ENCODE assay signal across 10 cellular contexts in the genomic region with DNA sequence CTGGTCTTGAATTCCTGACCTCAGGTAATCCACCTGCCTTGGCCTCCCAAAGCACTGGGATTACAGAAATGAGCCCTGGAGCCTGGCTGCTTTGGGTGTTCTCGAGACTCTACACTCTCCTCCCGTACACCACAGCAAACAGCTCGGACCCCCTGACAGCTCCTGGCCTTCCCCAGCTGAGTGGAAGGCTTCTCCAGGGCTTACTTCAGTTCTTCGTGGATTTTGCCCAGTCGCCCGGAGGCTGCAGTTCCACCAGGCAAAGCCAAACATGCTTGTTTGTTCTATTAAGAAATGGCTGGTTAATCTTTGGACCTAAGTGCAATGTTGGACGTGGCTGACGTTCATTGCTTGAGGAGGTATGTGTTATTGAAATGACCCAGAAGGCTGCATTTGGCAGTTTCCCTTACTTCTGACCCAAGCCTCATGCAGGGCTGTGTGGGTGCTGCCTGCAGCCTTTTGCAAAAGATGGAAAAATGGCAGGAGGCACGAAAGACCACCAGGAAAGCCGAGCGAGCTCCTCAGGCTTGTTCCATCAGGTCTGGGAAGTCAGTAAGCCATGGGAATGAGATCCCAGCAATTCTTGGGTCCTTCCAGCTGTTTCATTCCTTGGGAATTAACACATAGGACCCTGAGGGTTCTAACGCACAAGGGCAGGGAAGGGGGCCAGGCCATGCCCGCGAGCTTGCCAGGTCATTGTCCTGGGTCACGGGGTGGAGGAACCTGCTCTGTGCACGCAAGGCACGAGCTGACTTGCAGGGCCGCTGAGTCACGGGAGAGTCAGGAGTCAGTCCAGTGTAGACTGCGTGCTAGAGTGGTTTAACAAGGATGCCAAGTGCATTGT. TPM values are rescaled to one million over a fixed set of nuclear protein-coding genes. Genes with fewer than 3 reads are reported as not detected.
DNase-seq lines count a peak whose midpoint lies in the region; ATAC-seq, FAIRE-seq and TF ChIP-seq lines count a peak whose summit lies in the region.
"Had no signal": no experiment of that assay in that cellular context is flagged by ENCODE, and none has a peak within 500 bp of the region (broad histone marks: within the 10 kb centered on the region; RNA-seq: fewer than 3 reads in every experiment).

No MANE protein-coding gene starts in this region.

- no peaks in the 10 kb centered on the region for H3K9me3 Mint-ChIP-seq in IgD-negative memory B cell
- H3K9me3 Mint-ChIP-seq in naive thymus-derived CD8-positive, alpha-beta T cell: no peaks in the 10 kb centered on the region
- H3K9me3 Mint-ChIP-seq: activated CD4-positive, alpha-beta T cell treated with anti-CD3 and anti-CD28 coated beads, Interleukin-2, amount 10 ng/mL, durations not matched to agents 24 days and 14 days had no signal

- TF ChIP-seq POLR2A in right lobe of liver (IDR thresholded peaks at IDR 0.05): peak; percentile 60

- no peak overlapping the region for H3K4me3 ChIP-seq in bronchial epithelial cell (ENCODE audit: low read depth, low read length)
- H3K4me3 ChIP-seq in right lobe of liver: peak overlapping the region in 2 of 3 donors; percentile 15 to 23

- DNase-seq in AG08395 (ENCODE audit: low spot score) (peak; percentile 83), bronchial epithelial cell (ENCODE audit: low read depth) (peak; percentile 99), right lobe of liver (peak; percentile 71 to 90 (median 88)), NCI-H2029 treated with DMSO at 0.1 percent for 48 hours (lab: John Stamatoyannopoulos, UW) (no peak)
- no peak for DNase-seq in naive thymus-derived CD8-positive, alpha-beta T cell
- no peak for DNase-seq in activated CD4-positive, alpha-beta T cell treated with anti-CD3 and anti-CD28 coated beads for 4 hours
- DNase-seq: activated CD4-positive, alpha-beta T cell treated with anti-CD3 and anti-CD28 coated beads, Interleukin-2, amount 10 ng/mL, durations not matched to agents 24 days and 14 days; KBM-7 had no signal

- H3K36me3 ChIP-seq in bronchial epithelial cell (ENCODE audit: control insufficient read depth, insufficient read depth, low read length): no peaks in the 10 kb centered on the region
- H3K36me3 ChIP-seq in right lobe of liver: no peaks in the 10 kb centered on the region

- peak overlapping the region; percentile 89 to 98 (median 92) for H3K27ac ChIP-seq in right lobe of liver

- no peak for TF ChIP-seq CTCF in bronchial epithelial cell (IDR thresholded peaks at IDR 0.05; ENCODE audit: insufficient read depth, low read length, severe bottlenecking)
- TF ChIP-seq CTCF in right lobe of liver (IDR thresholded peaks at IDR 0.05): no peak

- no peaks in the 10 kb centered on the region for H3K9me3 ChIP-seq in right lobe of liver

- H3K4me3 Mint-ChIP-seq in IgD-negative memory B cell: no peak overlapping the region
- no peak overlapping the region for H3K4me3 Mint-ChIP-seq in naive thymus-derived CD8-positive, alpha-beta T cell
- H3K4me3 Mint-ChIP-seq: activated CD4-positive, alpha-beta T cell treated with anti-CD3 and anti-CD28 coated beads, Interleukin-2, amount 10 ng/mL, durations not matched to agents 24 days and 14 days had no signal

- 21% methylated on average over 6 of the region's 20 CpGs for WGBS in right lobe of liver (ENCODE audit: insufficient coverage, low coverage, low lambda C conversion rate, missing lambda C conversion rate)

- peaks cover 0 to 44% (median 17%) of the 10 kb centered on the region in 4 donors for H3K4me1 ChIP-seq in right lobe of liver

- FAIRE-seq in bronchial epithelial cell (lab: Jason Lieb, UNC): peak; percentile 83

- H3K27me3 Mint-ChIP-seq in IgD-negative memory B cell: peaks cover under 1% of the 10 kb centered on the region
- H3K27me3 Mint-ChIP-seq in naive thymus-derived CD8-positive, alpha-beta T cell: no peaks in the 10 kb centered on the region

- intact Hi-C loops in right lobe of liver (cut with DNase I): loop anchor here in 1 of 2 donors (10.0 kb wide), 1 partner anchor 45 kb away; no protein-coding TSS in a partner anchor

- H3K36me3 Mint-ChIP-seq in IgD-negative memory B cell: no peaks in the 10 kb centered on the region
- H3K36me3 Mint-ChIP-seq in naive thymus-derived CD8-positive, alpha-beta T cell: no peaks in the 10 kb centered on the region

- peaks cover 0 to 2% (median 0%) of the 10 kb centered on the region in 3 donors for H3K4me1 Mint-ChIP-seq in IgD-negative memory B cell
- no peaks in the 10 kb centered on the region for H3K4me1 Mint-ChIP-seq in naive thymus-derived CD8-positive, alpha-beta T cell

- peak overlapping the region in 2 of 3 donors; percentile 76 to 81 for H3K27ac Mint-ChIP-seq in IgD-negative memory B cell
- H3K27ac Mint-ChIP-seq in naive thymus-derived CD8-positive, alpha-beta T cell: no peak overlapping the region
- H3K27ac Mint-ChIP-seq: activated CD4-positive, alpha-beta T cell treated with anti-CD3 and anti-CD28 coated beads, Interleukin-2, amount 10 ng/mL, durations not matched to agents 24 days and 14 days had no signal

- POLR2A ChIA-PET in naive thymus-derived CD8-positive, alpha-beta T cell (lab: Charles Lee): interaction anchor here (1.2 kb wide), 1 partner anchor 17 kb away, joined by 3 read pairs; no protein-coding TSS in a partner anchor

- no peaks in the 10 kb centered on the region for H3K27me3 ChIP-seq in bronchial epithelial cell (ENCODE audit: control insufficient read depth, insufficient read depth, low read length)
- no peaks in the 10 kb centered on the region for H3K27me3 ChIP-seq in right lobe of liver

- ATAC-seq in right lobe of liver: peak; percentile 60 to 75 (median 64)
- no peak for ATAC-seq in naive thymus-derived CD8-positive, alpha-beta T cell
- no peak for ATAC-seq in HG02678 (IDR thresholded peaks at IDR 0.05; ENCODE audit: unreplicated experiment)

RNA-seq across cellular contexts. Expression of gene KLHDC4, which starts 23.9 kb away (rescaled TPM):
- 18.7 TPM for polyA plus RNA-seq in IgD-negative memory B cell
- total RNA-seq in bronchial epithelial cell (27.7 and 30.8 TPM in 2 replicates), right lobe of liver (10 to 100 TPM; 11.6 to 22.7 (median 14.4) TPM)
- total RNA-seq in naive thymus-derived CD8-positive, alpha-beta T cell: 100 to 1,000 TPM; 117 to 121 TPM
- polyA plus RNA-seq in naive thymus-derived CD8-positive, alpha-beta T cell: 10 to 100 TPM; 28.7 to 33.3 (median 32.1) TPM

Comparison
In these comparisons a context has a peak if more than half of its experiments do, and no peak if none do; other contexts are left out.
1. DNase-seq: peak in AG08395 (single experiment), bronchial epithelial cell (single experiment) and right lobe of liver (3 of 3); none in naive thymus-derived CD8-positive, alpha-beta T cell (0 of 10), activated CD4-positive, alpha-beta T cell treated with anti-CD3 and anti-CD28 coated beads for 4 hours (0 of 2) and NCI-H2029 treated with DMSO at 0.1 percent for 48 hours (single experiment).
2. H3K27ac Mint-ChIP-seq: peak in IgD-negative memory B cell (2 of 3); none in naive thymus-derived CD8-positive, alpha-beta T cell (0 of 10).
3. ATAC-seq: peak in right lobe of liver (4 of 4); none in naive thymus-derived CD8-positive, alpha-beta T cell (0 of 2) and HG02678 (single experiment).